23 cellular contexts compared by ENCODE assay signal in genomic region chr4:21181716-21182115, GRCh38.
DNase-seq lines count a peak whose midpoint lies in the region; ATAC-seq, FAIRE-seq and TF ChIP-seq lines count a peak whose summit lies in the region.
"Had no signal": no experiment of that assay in that cellular context is flagged by ENCODE, and none has a peak within 500 bp of the region (broad histone marks: within the 10 kb centered on the region; RNA-seq: fewer than 3 reads in every experiment).

No MANE protein-coding gene starts in this region.

- H3K27me3 ChIP-seq in bronchial epithelial cell (ENCODE audit: control insufficient read depth, insufficient read depth, low read length): no peaks in the 10 kb centered on the region
- H3K27me3 ChIP-seq: SJCRH30 had no signal

- no peak for FAIRE-seq in bronchial epithelial cell (lab: Jason Lieb, UNC)
- FAIRE-seq: GM12892, GM19239 had no signal

- ATAC-seq in HG02588 (IDR thresholded peaks at IDR 0.05; ENCODE audit: unreplicated experiment): no peak
- ATAC-seq in HG03175 (IDR thresholded peaks at IDR 0.05; ENCODE audit: unreplicated experiment): no peak
- ATAC-seq in HG03095 (IDR thresholded peaks at IDR 0.05; ENCODE audit: unreplicated experiment): no peak
- ATAC-seq in HG03196 (IDR thresholded peaks at IDR 0.05; ENCODE audit: unreplicated experiment): no peak
- ATAC-seq: PC-3, Right ventricle myocardium inferior had no signal

- no peak for TF ChIP-seq CTCF in bronchial epithelial cell (IDR thresholded peaks at IDR 0.05; ENCODE audit: insufficient read depth, low read length, severe bottlenecking)

- DNase-seq in EL (peak; percentile 32), SK-MEL-5 (ENCODE audit: low read depth, low spot score) (peak; percentile 7), bronchial epithelial cell (ENCODE audit: low read depth) (peak; percentile 3), iris pigment epithelial cell (ENCODE audit: low read depth) (peak; percentile 90)
- DNase-seq: Calu3, DMS79 treated with DMSO at 0.1 percent for 48 hours, H9, MV-4-11, NCI-H1105, NCI-H1436 treated with DMSO at 0.1 percent for 48 hours, NCI-H1930, NCI-H2107, NCI-H524 treated with DMSO at 0.1 percent for 48 hours, NCI-H774, PC-3, SJCRH30 had no signal

- in situ Hi-C loops in SK-MEL-5 (cut with HindIII; ENCODE audit: low pct_unique_long_range_greater_than_20kb, low sequenced_read_pairs): no loop called here

- H3K4me3 ChIP-seq in bronchial epithelial cell (ENCODE audit: low read depth, low read length): no peak overlapping the region
- H3K4me3 ChIP-seq: SJCRH30 had no signal

- no peaks in the 10 kb centered on the region for H3K36me3 ChIP-seq in bronchial epithelial cell (ENCODE audit: control insufficient read depth, insufficient read depth, low read length)
- H3K36me3 ChIP-seq: SJCRH30 had no signal

Comparison
In these comparisons a context has a peak if more than half of its experiments do, and no peak if none do; other contexts are left out.
1. DNase-seq: peak in every context shown above with its lines; median percentile 90 in iris pigment epithelial cell; 32 in EL; 7 in SK-MEL-5; 3 in bronchial epithelial cell.